9 cellular contexts compared by ENCODE assay signal in genomic region chr2:37776487-37776886, GRCh38.
DNase-seq lines count a peak whose midpoint lies in the region; ATAC-seq and TF ChIP-seq lines count a peak whose summit lies in the region.
"Had no signal": no experiment of that assay in that cellular context is flagged by ENCODE, and none has a peak within 500 bp of the region (broad histone marks: within the 10 kb centered on the region; RNA-seq: fewer than 3 reads in every experiment).

No MANE protein-coding gene starts in this region.

- peak; percentile 74 for DNase-seq in HK-2 (ENCODE audit: unreplicated experiment)
- DNase-seq in astrocyte of the cerebellum (ENCODE audit: low read depth): peak; percentile 69
- DNase-seq in iPS-NIHi11 (ENCODE audit: low spot score): peak; percentile 30
- DNase-seq in transverse colon: no peak
- no peak for DNase-seq in mesenteric fat pad (ENCODE audit: low spot score)
- no peak for DNase-seq in A673 (ENCODE audit: low spot score)
- DNase-seq: stimulated activated CD4-positive, alpha-beta T cell treated with anti-CD3 and anti-CD28 coated beads, Interleukin-4, amount 100 ng/mL, for 24 hours had no signal

- H3K4me3 ChIP-seq in astrocyte of the cerebellum (ENCODE audit: low read depth, low read length): no peak overlapping the region
- no peak overlapping the region for H3K4me3 ChIP-seq in transverse colon
- no peak overlapping the region for H3K4me3 ChIP-seq in A673 (ENCODE audit: low read depth, low read length, poor library complexity, severe bottlenecking)

- WGBS in transverse colon (ENCODE audit: low coverage in 1 of 2), 2 donors: 69% methylated on average over 3 of the region's 3 CpGs; no CpG with 5 or more reads in 1 of the 2 donors

- POLR2A ChIA-PET in A673 (lab: Charles Lee; ENCODE audit: low non-redundant PET): no interaction called here

- in situ Hi-C loops in astrocyte of the cerebellum (cut with HindIII; ENCODE audit: low sequenced_read_pairs): no loop called here
- in situ Hi-C loops in transverse colon (cut with MboI; ENCODE audit: low pct_ligation_motif_present in 1 of 4, low pct_unique_long_range_greater_than_20kb in 1 of 4, low sequenced_read_pairs in 3 of 4): no loop called here

- H3K36me3 ChIP-seq in transverse colon (no peaks in the 10 kb centered on the region), A673 (ENCODE audit: insufficient read depth, low read length, poor library complexity, severe bottlenecking) (no peaks in the 10 kb centered on the region)

- H3K27ac ChIP-seq in transverse colon: peak overlapping the region; percentile 9 to 82 (median 71)
- H3K27ac ChIP-seq in A673 (ENCODE audit: low read depth, low read length, poor library complexity, severe bottlenecking): no peak overlapping the region

- H3K4me1 ChIP-seq in transverse colon (peaks cover 3 to 49% (median 31%) of the 10 kb centered on the region in 4 donors), A673 (ENCODE audit: insufficient read depth, low read length, poor library complexity, severe bottlenecking) (peaks cover 11% of the 10 kb centered on the region)

- TF ChIP-seq EP300 in transverse colon (IDR thresholded peaks at IDR 0.05; ENCODE audit: low read depth): no peak

- CTCF ChIA-PET in A673 (lab: Charles Lee): no interaction called here

- BruUV-seq in A673 (replicated peaks; lab: Mats Ljungman, UMichigan): no TSS peak

- ATAC-seq in HG03354 (IDR thresholded peaks at IDR 0.05; ENCODE audit: poor library complexity, severe bottlenecking, unreplicated experiment): no peak
- ATAC-seq in GM18517 (IDR thresholded peaks at IDR 0.05; ENCODE audit: unreplicated experiment): no peak

- H3K27me3 ChIP-seq in transverse colon (no peaks in the 10 kb centered on the region), A673 (replicated peaks; ENCODE audit: insufficient read depth, low read depth, low read length, poor library complexity) (no peaks in the 10 kb centered on the region)

- no peak for TF ChIP-seq CTCF in astrocyte of the cerebellum (IDR thresholded peaks at IDR 0.05; ENCODE audit: low read depth, low read length, missing control alignments)
- TF ChIP-seq CTCF in transverse colon (IDR thresholded peaks at IDR 0.05): no peak
- no peak for TF ChIP-seq CTCF in A673 (conservative IDR thresholded peaks at IDR 0.05; ENCODE audit: low read depth, low read length)

- intact Hi-C loops in transverse colon (cut with DNase I; ENCODE audit: low total_unique reads) (loop anchor here (5.0 kb wide), 1 partner anchor 104 kb away; the partner anchor contains the start of gene CDC42EP3), A673 (cut with micrococcal nuclease; ENCODE audit: unreplicated experiment) (no loop called here)

- no peak for TF ChIP-seq POLR2A in transverse colon (IDR thresholded peaks at IDR 0.05)

- H3K9me3 ChIP-seq in transverse colon (no peaks in the 10 kb centered on the region), A673 (ENCODE audit: low read depth, low read length, poor library complexity, severe bottlenecking) (no peaks in the 10 kb centered on the region)

Comparison
In these comparisons a context has a peak if more than half of its experiments do, and no peak if none do; other contexts are left out.
1. DNase-seq: peak in HK-2 (single experiment), astrocyte of the cerebellum (single experiment) and iPS-NIHi11 (single experiment); none in transverse colon (single experiment), mesenteric fat pad (single experiment) and A673 (single experiment).